ENCODE assay signal across 1 cellular context in genomic region chr9:38380230-38380871, GRCh38.
TF ChIP-seq lines count a peak whose summit lies in the region.

No MANE protein-coding gene starts in this region.

TF ChIP-seq in GM23338, 12 proteins besides CTCF, POLR2A, EP300 and RAD21 (continued from another document):
- TF ChIP-seq ZNF114 (CRISPR knock-in tag; IDR thresholded peaks at IDR 0.05) (no peak), EZH2 (IDR thresholded peaks at IDR 0.05; ENCODE audit: low read depth, unreplicated experiment) (no peak)
